In genomic region chr3:138902166-138902565, GRCh38 we compare ENCODE assay signal across 1 cellular context.
TF ChIP-seq lines count a peak whose summit lies in the region.

No MANE protein-coding gene starts in this region.

TF ChIP-seq in IMR-90, 13 proteins besides CTCF, POLR2A, EP300 and RAD21:
- TF ChIP-seq CEBPB (IDR thresholded peaks at IDR 0.05; ENCODE audit: low read depth, low read length) (peak; percentile 61), MXI1 (IDR thresholded peaks at IDR 0.05; ENCODE audit: borderline replicate concordance, low read depth, low read length) (no peak), MAZ (IDR thresholded peaks at IDR 0.05; ENCODE audit: borderline replicate concordance, low read depth, low read length) (no peak)
